In genomic region chr19:7888826-7889217, GRCh38 we compare ENCODE assay signal across 1 cellular context.
TF ChIP-seq lines count a peak whose summit lies in the region.

No MANE protein-coding gene starts in this region.

TF ChIP-seq in GM23338, 12 proteins besides CTCF, POLR2A, EP300 and RAD21 (continued from another document):
- TF ChIP-seq, protein P1, sequence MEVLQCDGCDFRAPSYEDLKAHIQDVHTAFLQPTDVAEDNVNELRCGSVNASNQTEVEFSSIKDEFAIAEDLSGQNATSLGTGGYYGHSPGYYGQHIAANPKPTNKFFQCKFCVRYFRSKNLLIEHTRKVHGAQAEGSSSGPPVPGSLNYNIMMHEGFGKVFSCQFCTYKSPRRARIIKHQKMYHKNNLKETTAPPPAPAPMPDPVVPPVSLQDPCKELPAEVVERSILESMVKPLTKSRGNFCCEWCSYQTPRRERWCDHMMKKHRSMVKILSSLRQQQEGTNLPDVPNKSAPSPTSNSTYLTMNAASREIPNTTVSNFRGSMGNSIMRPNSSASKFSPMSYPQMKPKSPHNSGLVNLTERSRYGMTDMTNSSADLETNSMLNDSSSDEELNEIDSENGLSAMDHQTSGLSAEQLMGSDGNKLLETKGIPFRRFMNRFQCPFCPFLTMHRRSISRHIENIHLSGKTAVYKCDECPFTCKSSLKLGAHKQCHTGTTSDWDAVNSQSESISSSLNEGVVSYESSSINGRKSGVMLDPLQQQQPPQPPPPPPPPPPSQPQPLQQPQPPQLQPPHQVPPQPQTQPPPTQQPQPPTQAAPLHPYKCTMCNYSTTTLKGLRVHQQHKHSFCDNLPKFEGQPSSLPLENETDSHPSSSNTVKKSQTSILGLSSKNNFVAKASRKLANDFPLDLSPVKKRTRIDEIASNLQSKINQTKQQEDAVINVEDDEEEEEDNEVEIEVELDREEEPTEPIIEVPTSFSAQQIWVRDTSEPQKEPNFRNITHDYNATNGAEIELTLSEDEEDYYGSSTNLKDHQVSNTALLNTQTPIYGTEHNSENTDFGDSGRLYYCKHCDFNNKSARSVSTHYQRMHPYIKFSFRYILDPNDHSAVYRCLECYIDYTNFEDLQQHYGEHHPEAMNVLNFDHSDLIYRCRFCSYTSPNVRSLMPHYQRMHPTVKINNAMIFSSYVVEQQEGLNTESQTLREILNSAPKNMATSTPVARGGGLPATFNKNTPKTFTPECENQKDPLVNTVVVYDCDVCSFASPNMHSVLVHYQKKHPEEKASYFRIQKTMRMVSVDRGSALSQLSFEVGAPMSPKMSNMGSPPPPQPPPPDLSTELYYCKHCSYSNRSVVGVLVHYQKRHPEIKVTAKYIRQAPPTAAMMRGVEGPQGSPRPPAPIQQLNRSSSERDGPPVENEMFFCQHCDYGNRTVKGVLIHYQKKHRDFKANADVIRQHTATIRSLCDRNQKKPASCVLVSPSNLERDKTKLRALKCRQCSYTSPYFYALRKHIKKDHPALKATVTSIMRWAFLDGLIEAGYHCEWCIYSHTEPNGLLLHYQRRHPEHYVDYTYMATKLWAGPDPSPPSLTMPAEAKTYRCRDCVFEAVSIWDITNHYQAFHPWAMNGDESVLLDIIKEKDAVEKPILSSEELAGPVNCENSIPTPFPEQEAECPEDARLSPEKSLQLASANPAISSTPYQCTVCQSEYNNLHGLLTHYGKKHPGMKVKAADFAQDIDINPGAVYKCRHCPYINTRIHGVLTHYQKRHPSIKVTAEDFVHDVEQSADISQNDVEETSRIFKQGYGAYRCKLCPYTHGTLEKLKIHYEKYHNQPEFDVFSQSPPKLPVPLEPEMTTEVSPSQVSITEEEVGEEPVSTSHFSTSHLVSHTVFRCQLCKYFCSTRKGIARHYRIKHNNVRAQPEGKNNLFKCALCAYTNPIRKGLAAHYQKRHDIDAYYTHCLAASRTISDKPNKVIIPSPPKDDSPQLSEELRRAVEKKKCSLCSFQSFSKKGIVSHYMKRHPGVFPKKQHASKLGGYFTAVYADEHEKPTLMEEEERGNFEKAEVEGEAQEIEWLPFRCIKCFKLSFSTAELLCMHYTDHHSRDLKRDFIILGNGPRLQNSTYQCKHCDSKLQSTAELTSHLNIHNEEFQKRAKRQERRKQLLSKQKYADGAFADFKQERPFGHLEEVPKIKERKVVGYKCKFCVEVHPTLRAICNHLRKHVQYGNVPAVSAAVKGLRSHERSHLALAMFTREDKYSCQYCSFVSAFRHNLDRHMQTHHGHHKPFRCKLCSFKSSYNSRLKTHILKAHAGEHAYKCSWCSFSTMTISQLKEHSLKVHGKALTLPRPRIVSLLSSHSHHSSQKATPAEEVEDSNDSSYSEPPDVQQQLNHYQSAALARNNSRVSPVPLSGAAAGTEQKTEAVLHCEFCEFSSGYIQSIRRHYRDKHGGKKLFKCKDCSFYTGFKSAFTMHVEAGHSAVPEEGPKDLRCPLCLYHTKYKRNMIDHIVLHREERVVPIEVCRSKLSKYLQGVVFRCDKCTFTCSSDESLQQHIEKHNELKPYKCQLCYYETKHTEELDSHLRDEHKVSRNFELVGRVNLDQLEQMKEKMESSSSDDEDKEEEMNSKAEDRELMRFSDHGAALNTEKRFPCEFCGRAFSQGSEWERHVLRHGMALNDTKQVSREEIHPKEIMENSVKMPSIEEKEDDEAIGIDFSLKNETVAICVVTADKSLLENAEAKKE (CRISPR knock-in tag; IDR thresholded peaks at IDR 0.05): no peak
- no peak for TF ChIP-seq ZNF331 (CRISPR knock-in tag; IDR thresholded peaks at IDR 0.05; ENCODE audit: low read depth)
- no peak for TF ChIP-seq STAT1 (IDR thresholded peaks at IDR 0.05; ENCODE audit: unreplicated experiment)
- TF ChIP-seq EZH2 (IDR thresholded peaks at IDR 0.05; ENCODE audit: low read depth, unreplicated experiment): no peak
- no peak for TF ChIP-seq JUNB (IDR thresholded peaks at IDR 0.05; ENCODE audit: unreplicated experiment)
- no peak for TF ChIP-seq NANOG (IDR thresholded peaks at IDR 0.05; ENCODE audit: borderline replicate concordance)
- TF ChIP-seq ZNF114 (CRISPR knock-in tag; IDR thresholded peaks at IDR 0.05): no peak
- TF ChIP-seq, protein P2, sequence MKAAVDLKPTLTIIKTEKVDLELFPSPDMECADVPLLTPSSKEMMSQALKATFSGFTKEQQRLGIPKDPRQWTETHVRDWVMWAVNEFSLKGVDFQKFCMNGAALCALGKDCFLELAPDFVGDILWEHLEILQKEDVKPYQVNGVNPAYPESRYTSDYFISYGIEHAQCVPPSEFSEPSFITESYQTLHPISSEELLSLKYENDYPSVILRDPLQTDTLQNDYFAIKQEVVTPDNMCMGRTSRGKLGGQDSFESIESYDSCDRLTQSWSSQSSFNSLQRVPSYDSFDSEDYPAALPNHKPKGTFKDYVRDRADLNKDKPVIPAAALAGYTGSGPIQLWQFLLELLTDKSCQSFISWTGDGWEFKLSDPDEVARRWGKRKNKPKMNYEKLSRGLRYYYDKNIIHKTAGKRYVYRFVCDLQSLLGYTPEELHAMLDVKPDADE (IDR thresholded peaks at IDR 0.05): no peak
- TF ChIP-seq POLR2AphosphoS5 (IDR thresholded peaks at IDR 0.05; ENCODE audit: low read depth): no peak
- TF ChIP-seq REST (IDR thresholded peaks at IDR 0.05; ENCODE audit: unreplicated experiment): no peak
- no peak for TF ChIP-seq EZH2phosphoT487 (IDR thresholded peaks at IDR 0.05; ENCODE audit: unreplicated experiment)
